ENCODE assay signal across 8 cellular contexts in genomic region chr12:51922762-51923505, GRCh38. TPM values are rescaled to one million over a fixed set of nuclear protein-coding genes. Genes with fewer than 3 reads are reported as not detected.
DNase-seq lines count a peak whose midpoint lies in the region; ATAC-seq and TF ChIP-seq lines count a peak whose summit lies in the region.

No MANE protein-coding gene starts in this region.

- H2BK20ac ChIP-seq in IMR-90 (ENCODE audit: low read depth, low read length): peak overlapping the region; percentile 69

- DNase-seq in IMR-90 (peak; percentile 79), MCF 10A (ENCODE audit: unreplicated experiment) (peak; percentile 27), thoracic aorta (ENCODE audit: low spot score) (no peak)
- DNase-seq in stimulated activated CD8-positive, alpha-beta memory T cell treated with anti-CD3 and anti-CD28 coated beads, Interleukin-4, amount 100 ng/mL, for 48 hours: no peak
- DNase-seq in activated CD4-positive, alpha-beta memory T cell treated with anti-CD3 and anti-CD28 coated beads, Interleukin-2, amount 10 ng/mL, durations not matched to agents 7 days and 5 days: no peak
- no peak for DNase-seq in activated naive CD8-positive, alpha-beta T cell treated with anti-CD3 and anti-CD28 coated beads for 36 hours

- H3K14ac ChIP-seq in IMR-90 (replicated peaks; ENCODE audit: low read depth, low read length): peak overlapping the region; percentile 30

- peak overlapping the region; percentile 52 for H3K27ac ChIP-seq in IMR-90 (ENCODE audit: insufficient read depth, low read length)
- H3K27ac ChIP-seq in liver (ENCODE audit: low read depth in 1 of 2, low read length in 2 of 2): peak overlapping the region; percentile 72 to 81
- no peak overlapping the region for H3K27ac ChIP-seq in thoracic aorta

- H3K36me3 Mint-ChIP-seq in MCF 10A (ENCODE audit: insufficient read depth, unreplicated experiment): no peaks in the 10 kb centered on the region
- H3K36me3 Mint-ChIP-seq in activated CD4-positive, alpha-beta memory T cell treated with anti-CD3 and anti-CD28 coated beads, Interleukin-2, amount 10 ng/mL, durations not matched to agents 7 days and 5 days (ENCODE audit: low read depth): no peaks in the 10 kb centered on the region
- no peaks in the 10 kb centered on the region for H3K36me3 Mint-ChIP-seq in activated naive CD8-positive, alpha-beta T cell treated with anti-CD3 and anti-CD28 coated beads for 36 hours

- no peak for TF ChIP-seq POLR2A in IMR-90 (IDR thresholded peaks at IDR 0.05; ENCODE audit: low read depth, low read length)

- H3K4me2 ChIP-seq in IMR-90 (ENCODE audit: low read depth, low read length): peak overlapping the region; percentile 21; the same call in 1 of the 2 replicates

- peak; percentile 46 for ATAC-seq in IMR-90 (ENCODE audit: low read depth)
- no peak for ATAC-seq in thoracic aorta (ENCODE audit: insufficient number of reproducible peaks, low FRiP score, low read depth)
- ATAC-seq in GM19324 (IDR thresholded peaks at IDR 0.05; ENCODE audit: low FRiP score, unreplicated experiment): no peak

- in situ Hi-C loops in IMR-90 (cut with MboI; ENCODE audit: low sequenced_read_pairs): no loop called here

- no peak overlapping the region for H3K27ac Mint-ChIP-seq in MCF 10A (ENCODE audit: low read depth, unreplicated experiment)
- no peak overlapping the region for H3K27ac Mint-ChIP-seq in activated CD4-positive, alpha-beta memory T cell treated with anti-CD3 and anti-CD28 coated beads, Interleukin-2, amount 10 ng/mL, durations not matched to agents 7 days and 5 days
- H3K27ac Mint-ChIP-seq in activated naive CD8-positive, alpha-beta T cell treated with anti-CD3 and anti-CD28 coated beads for 36 hours: no peak overlapping the region

- peak overlapping the region; percentile 60 for H4K91ac ChIP-seq in IMR-90 (ENCODE audit: insufficient read depth, low read depth, low read length)

- CTCF ChIA-PET in IMR-90 (lab: Yijun Ruan, JAX) (interaction anchor here (0.6 to 1.7 kb wide), 8 partner anchors 13 to 103 kb away, joined by 3 to 8 read pairs (median 4); partner anchors contain the start of gene ACVRL1), MCF 10A (lab: Yijun Ruan, JAX) (interaction anchor here (0.5 to 3.3 kb wide), 30 partner anchors 11 to 1814 kb away, joined by 3 to 32 read pairs (median 4); partner anchors contain the start of gene ANKRD33)
- CTCF ChIA-PET in activated CD4-positive, alpha-beta memory T cell treated with anti-CD3 and anti-CD28 coated beads, Interleukin-2, amount 10 ng/mL, durations not matched to agents 7 days and 5 days (lab: Charles Lee): interaction anchor here (0.5 to 3.1 kb wide), 11 partner anchors 8 to 496 kb away, joined by 3 to 10 read pairs (median 4); no protein-coding TSS in a partner anchor

- H2AK9ac ChIP-seq in IMR-90 (replicated peaks; ENCODE audit: low read depth, low read length, poor library complexity): peak overlapping the region; percentile 86

- H3K9ac ChIP-seq in IMR-90 (ENCODE audit: low read depth, low read length) (0 out of 2 replicates have a peak overlapping the region, but pooled peaks have one; percentile 10), liver (ENCODE audit: low read depth in 1 of 2, low read length in 2 of 2) (no peak overlapping the region)

- H3K4me3 Mint-ChIP-seq in MCF 10A (ENCODE audit: unreplicated experiment): no peak overlapping the region
- no peak overlapping the region for H3K4me3 Mint-ChIP-seq in activated CD4-positive, alpha-beta memory T cell treated with anti-CD3 and anti-CD28 coated beads, Interleukin-2, amount 10 ng/mL, durations not matched to agents 7 days and 5 days
- no peak overlapping the region for H3K4me3 Mint-ChIP-seq in activated naive CD8-positive, alpha-beta T cell treated with anti-CD3 and anti-CD28 coated beads for 36 hours

- H3K9me3 Mint-ChIP-seq in MCF 10A (ENCODE audit: unreplicated experiment): no peaks in the 10 kb centered on the region
- H3K9me3 Mint-ChIP-seq in activated CD4-positive, alpha-beta memory T cell treated with anti-CD3 and anti-CD28 coated beads, Interleukin-2, amount 10 ng/mL, durations not matched to agents 7 days and 5 days: no peaks in the 10 kb centered on the region
- no peaks in the 10 kb centered on the region for H3K9me3 Mint-ChIP-seq in activated naive CD8-positive, alpha-beta T cell treated with anti-CD3 and anti-CD28 coated beads for 36 hours

- H3K9me3 ChIP-seq in IMR-90 (ENCODE audit: control insufficient read depth, insufficient read depth, low read length) (no peaks in the 10 kb centered on the region), liver (ENCODE audit: control insufficient read depth in 4 of 4, low read length in 3 of 4) (no peaks in the 10 kb centered on the region), thoracic aorta (no peaks in the 10 kb centered on the region)

- H4K20me1 ChIP-seq in IMR-90 (ENCODE audit: insufficient read depth, low read length): no peaks in the 10 kb centered on the region

- H3K27me3 Mint-ChIP-seq in MCF 10A (ENCODE audit: insufficient read depth, unreplicated experiment): no peaks in the 10 kb centered on the region
- peaks cover 8% of the 10 kb centered on the region for H3K27me3 Mint-ChIP-seq in activated CD4-positive, alpha-beta memory T cell treated with anti-CD3 and anti-CD28 coated beads, Interleukin-2, amount 10 ng/mL, durations not matched to agents 7 days and 5 days
- H3K27me3 Mint-ChIP-seq in activated naive CD8-positive, alpha-beta T cell treated with anti-CD3 and anti-CD28 coated beads for 36 hours: peaks cover 7% of the 10 kb centered on the region

- TF ChIP-seq CTCF in IMR-90 (conservative IDR thresholded peaks at IDR 0.05; ENCODE audit: low read depth, low read length) (0 out of 2 replicates have a peak, but pooled peaks have one; percentile 5), MCF 10A (IDR thresholded peaks at IDR 0.05; ENCODE audit: unreplicated experiment) (no peak), liver (IDR thresholded peaks at IDR 0.05; ENCODE audit: low read depth, low read length, missing input control) (no peak), thoracic aorta (IDR thresholded peaks at IDR 0.05) (no peak)

- H2AFZ ChIP-seq in IMR-90 (replicated peaks; ENCODE audit: low read length, poor library complexity): peak overlapping the region; percentile 82

- no peaks in the 10 kb centered on the region; a peak in 1 of 4 replicates for H3K79me1 ChIP-seq in IMR-90 (ENCODE audit: low read depth in 1 of 2, low read length in 2 of 2)

- no peak for TF ChIP-seq RAD21 in IMR-90 (IDR thresholded peaks at IDR 0.05; ENCODE audit: low read length)
- TF ChIP-seq RAD21 in liver (IDR thresholded peaks at IDR 0.05): peak; percentile 29 to 62

- H3K18ac ChIP-seq in IMR-90 (ENCODE audit: low read depth, low read length): peak overlapping the region; percentile 55

- POLR2A ChIA-PET in IMR-90 (lab: Charles Lee; ENCODE audit: unreplicated experiment): no interaction called here
- POLR2A ChIA-PET in MCF 10A (lab: Yijun Ruan, JAX): interaction anchor here (0.6 kb wide), 1 partner anchor 508 kb away, joined by 3 read pairs; no protein-coding TSS in a partner anchor
- POLR2A ChIA-PET in activated CD4-positive, alpha-beta memory T cell treated with anti-CD3 and anti-CD28 coated beads, Interleukin-2, amount 10 ng/mL, durations not matched to agents 7 days and 5 days (lab: Charles Lee): no interaction called here

- peak overlapping the region; percentile 38; the same call in 2 of the 3 replicates for H2BK15ac ChIP-seq in IMR-90 (ENCODE audit: low read depth, low read length)

- BruUV-seq in IMR-90 (replicated peaks; lab: Mats Ljungman, UMichigan) (no TSS peak), MCF 10A (replicated peaks; lab: Mats Ljungman, UMichigan) (no TSS peak)

- H3K56ac ChIP-seq in IMR-90 (ENCODE audit: extremely low read depth, insufficient read depth, low read length): peak overlapping the region; percentile 21; the same call in 1 of the 2 replicates

- H2BK120ac ChIP-seq in IMR-90 (ENCODE audit: low read depth, low read length): peak overlapping the region; percentile 69

- peak overlapping the region; percentile 78 to 85; a peak in 3 of 4 replicates for H4K8ac ChIP-seq in IMR-90 (ENCODE audit: low read depth in 2 of 2, low read length in 2 of 2)

- 82% methylated on average over 6 of the region's 16 CpGs; no CpG with 5 or more reads in 1 of the 2 experiments for WGBS in IMR-90 (ENCODE audit: extremely low coverage in 2 of 2, insufficient read length in 1 of 2), 2 experiments
- 48% methylated on average over 16 of the region's 16 CpGs for WGBS in liver

- peak overlapping the region; percentile 73 for H4K5ac ChIP-seq in IMR-90 (ENCODE audit: low read depth, low read length)

- H2AK5ac ChIP-seq in IMR-90 (ENCODE audit: low read depth, low read length): peak overlapping the region; percentile 89

- dilution Hi-C loops in IMR-90 (cut with HindIII; ENCODE audit: low sequenced_read_pairs, unreplicated experiment): no loop called here

- peaks cover 5% of the 10 kb centered on the region for H3K4me1 Mint-ChIP-seq in MCF 10A (ENCODE audit: insufficient read depth, unreplicated experiment)
- peaks cover 5% of the 10 kb centered on the region for H3K4me1 Mint-ChIP-seq in activated CD4-positive, alpha-beta memory T cell treated with anti-CD3 and anti-CD28 coated beads, Interleukin-2, amount 10 ng/mL, durations not matched to agents 7 days and 5 days
- peaks cover 8% of the 10 kb centered on the region for H3K4me1 Mint-ChIP-seq in activated naive CD8-positive, alpha-beta T cell treated with anti-CD3 and anti-CD28 coated beads for 36 hours

- peak overlapping the region; percentile 67 for H3K23ac ChIP-seq in IMR-90 (ENCODE audit: low read depth, low read length)

- H3K4ac ChIP-seq in IMR-90 (ENCODE audit: low read depth, low read length): peak overlapping the region; percentile 82

- H3K4me1 ChIP-seq in IMR-90 (ENCODE audit: control insufficient read depth, insufficient read depth, low read length): peaks cover 12% of the 10 kb centered on the region
- H3K4me1 ChIP-seq in liver (ENCODE audit: control insufficient read depth in 4 of 4, insufficient read depth in 4 of 4, low read length in 3 of 4): peaks cover 17 to 36% (median 28%) of the 10 kb centered on the region in 4 donors
- no peaks in the 10 kb centered on the region for H3K4me1 ChIP-seq in thoracic aorta (ENCODE audit: control insufficient read depth in 1 of 2, low read depth in 2 of 2)

- H3K9me1 ChIP-seq in IMR-90 (ENCODE audit: insufficient read depth, low read length): peaks cover 14% of the 10 kb centered on the region; the same call in 1 of the 2 replicates

- intact Hi-C loops in IMR-90 (cut with micrococcal nuclease): loop anchor here (1.0 to 2.0 kb wide), 2 partner anchors 28 to 58 kb away; no protein-coding TSS in a partner anchor
- intact Hi-C loops in MCF 10A (cut with micrococcal nuclease): loop anchor here (1.0 kb wide), 1 partner anchor 31 kb away; no protein-coding TSS in a partner anchor

- H2BK5ac ChIP-seq in IMR-90 (ENCODE audit: low read depth, low read length, poor library complexity, severe bottlenecking): peak overlapping the region; percentile 9

- H3K27me3 ChIP-seq in IMR-90 (ENCODE audit: control insufficient read depth, insufficient read depth, low read length) (no peaks in the 10 kb centered on the region), liver (ENCODE audit: control insufficient read depth in 4 of 4, insufficient read depth in 4 of 4, low read length in 3 of 4) (no peaks in the 10 kb centered on the region), thoracic aorta (replicated peaks; ENCODE audit: insufficient read depth) (no peaks in the 10 kb centered on the region)

- H3K36me3 ChIP-seq in IMR-90 (ENCODE audit: control insufficient read depth, insufficient read depth, low read length) (no peaks in the 10 kb centered on the region), liver (ENCODE audit: control insufficient read depth in 4 of 4, insufficient read depth in 3 of 4, low read depth in 1 of 4, low read length in 3 of 4) (no peaks in the 10 kb centered on the region), thoracic aorta (no peaks in the 10 kb centered on the region)

- H3K4me3 ChIP-seq in IMR-90 (ENCODE audit: insufficient read depth, low read depth, low read length): no peak overlapping the region
- no peak overlapping the region for H3K4me3 ChIP-seq in liver (ENCODE audit: low read depth in 1 of 3, low read length in 3 of 3)
- peak overlapping the region; percentile 8 for H3K4me3 ChIP-seq in thoracic aorta

RNA-seq across cellular contexts. Expression of gene ACVRL1, which starts 15.6 kb away (rescaled TPM):
- total RNA-seq in IMR-90 (2012; rRNA removed): 5.8 and 7.5 TPM in 2 replicates
- 6.4 and 8.0 TPM in 2 replicates for polyA plus RNA-seq in IMR-90 (2012; rRNA removed)
- polyA plus RNA-seq in IMR-90 (2012; cell fraction: cytosol; rRNA removed): 4.5 and 11.0 TPM in 2 replicates
- 17.2 and 26.4 TPM in 2 replicates for polyA plus RNA-seq in IMR-90 (2012; cell fraction: nucleus; rRNA removed; ENCODE audit: low replicate concordance)
- total RNA-seq in MCF 10A (2022): not detected in 2 replicates
- 1 to 10 TPM; 7.5 to 7.9 TPM for total RNA-seq in liver
- polyA plus RNA-seq in liver: 1 to 10 TPM; 3.1 to 4.7 TPM
- total RNA-seq in thoracic aorta: 10 to 100 TPM; 81.4 to 90.2 TPM
- total RNA-seq in activated CD4-positive, alpha-beta memory T cell treated with anti-CD3 and anti-CD28 coated beads, Interleukin-2, amount 10 ng/mL, durations not matched to agents 7 days and 5 days: not detected
- total RNA-seq in activated naive CD8-positive, alpha-beta T cell treated with anti-CD3 and anti-CD28 coated beads for 36 hours: not detected

RNA-seq across cellular contexts. Expression of gene ACVR1B, which starts 28.6 kb away (rescaled TPM):
- total RNA-seq in IMR-90 (2012; rRNA removed) (5.7 and 5.8 TPM in 2 replicates), MCF 10A (2022) (14.7 and 16.1 TPM in 2 replicates), liver (10 to 100 TPM in 1 of 2 donors, 1 to 10 TPM in 1; 7.4 to 21.9 TPM), thoracic aorta (10 to 100 TPM in 1 of 2 donors, 1 to 10 TPM in 1; 9.9 to 24.4 TPM)
- polyA plus RNA-seq in IMR-90 (2012; rRNA removed) (12.1 and 13.6 TPM in 2 replicates), liver (10 to 100 TPM in 1 of 2 donors, 1 to 10 TPM in 1; 4.0 to 16.5 TPM)
- polyA plus RNA-seq in IMR-90 (2012; cell fraction: cytosol; rRNA removed): 9.7 and 10.3 TPM in 2 replicates
- polyA plus RNA-seq in IMR-90 (2012; cell fraction: nucleus; rRNA removed; ENCODE audit: low replicate concordance): 10.9 and 17.0 TPM in 2 replicates
- 1 to 10 TPM; 4.5 to 5.2 TPM for total RNA-seq in activated CD4-positive, alpha-beta memory T cell treated with anti-CD3 and anti-CD28 coated beads, Interleukin-2, amount 10 ng/mL, durations not matched to agents 7 days and 5 days
- total RNA-seq in activated naive CD8-positive, alpha-beta T cell treated with anti-CD3 and anti-CD28 coated beads for 36 hours: 10 to 100 TPM in 1 of 2 experiments, 1 to 10 TPM in 1; 9.9 to 10.2 TPM

RNA-seq across cellular contexts. Expression of gene ANKRD33, which starts 35.0 kb away (rescaled TPM):
- total RNA-seq in IMR-90 (2012; rRNA removed) (under 0.01 TPM in 1 of 2 replicates, not detected in the other), MCF 10A (2022) (not detected in 2 replicates), liver (not detected), thoracic aorta (not detected)
- polyA plus RNA-seq in IMR-90 (2012; rRNA removed) (0.03 TPM in 1 of 2 replicates, not detected in the other), liver (not detected)
- polyA plus RNA-seq in IMR-90 (2012; cell fraction: cytosol; rRNA removed): 0.02 TPM in 1 of 2 replicates, not detected in the other
- 0.42 and 0.57 TPM in 2 replicates for polyA plus RNA-seq in IMR-90 (2012; cell fraction: nucleus; rRNA removed; ENCODE audit: low replicate concordance)
- total RNA-seq in activated CD4-positive, alpha-beta memory T cell treated with anti-CD3 and anti-CD28 coated beads, Interleukin-2, amount 10 ng/mL, durations not matched to agents 7 days and 5 days: not detected
- not detected for total RNA-seq in activated naive CD8-positive, alpha-beta T cell treated with anti-CD3 and anti-CD28 coated beads for 36 hours

Comparison
In these comparisons a context has a peak if more than half of its experiments do, and no peak if none do; other contexts are left out.
1. DNase-seq: peak in IMR-90 (single experiment) and MCF 10A (single experiment); none in thoracic aorta (single experiment), stimulated activated CD8-positive, alpha-beta memory T cell treated with anti-CD3 and anti-CD28 coated beads, Interleukin-4, amount 100 ng/mL, for 48 hours (single experiment), activated CD4-positive, alpha-beta memory T cell treated with anti-CD3 and anti-CD28 coated beads, Interleukin-2, amount 10 ng/mL, durations not matched to agents 7 days and 5 days (single experiment) and activated naive CD8-positive, alpha-beta T cell treated with anti-CD3 and anti-CD28 coated beads for 36 hours (single experiment).
2. H3K27ac ChIP-seq: peak in IMR-90 (single experiment) and liver (2 of 2); none in thoracic aorta (0 of 2).